Comparison of ENCODE assay signal across 1 cellular context in the genomic region with DNA sequence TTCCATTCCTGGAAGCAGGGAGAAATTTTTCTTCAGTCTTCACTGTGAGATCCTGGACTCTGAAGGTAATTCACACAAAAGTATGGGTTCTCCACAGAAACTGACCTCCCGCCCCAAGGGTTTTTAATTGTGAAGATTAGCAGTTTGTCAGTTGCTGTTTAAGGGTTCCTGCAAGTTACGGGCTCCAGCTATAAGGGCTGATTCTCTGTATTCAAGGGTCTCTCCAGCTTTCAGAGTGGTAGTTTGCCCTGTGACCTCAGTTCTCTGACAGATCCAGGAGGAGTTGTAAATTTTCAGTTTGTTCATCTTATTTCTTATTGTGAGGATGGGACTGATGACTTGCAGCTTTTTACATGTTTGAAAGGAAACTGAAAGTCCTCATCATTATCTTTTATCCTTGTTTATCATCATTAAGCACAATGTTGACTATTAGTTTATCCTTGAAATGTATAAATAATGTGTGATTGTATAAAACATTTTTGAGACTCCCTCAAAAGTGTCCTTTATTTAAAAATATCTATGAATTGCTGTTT.
TF ChIP-seq lines count a peak whose summit lies in the region.

No MANE protein-coding gene starts in this region.

TF ChIP-seq in K562, 482 proteins besides CTCF, POLR2A, EP300 and RAD21 (continued from another document and continues in another):
- TF ChIP-seq, protein P1, sequence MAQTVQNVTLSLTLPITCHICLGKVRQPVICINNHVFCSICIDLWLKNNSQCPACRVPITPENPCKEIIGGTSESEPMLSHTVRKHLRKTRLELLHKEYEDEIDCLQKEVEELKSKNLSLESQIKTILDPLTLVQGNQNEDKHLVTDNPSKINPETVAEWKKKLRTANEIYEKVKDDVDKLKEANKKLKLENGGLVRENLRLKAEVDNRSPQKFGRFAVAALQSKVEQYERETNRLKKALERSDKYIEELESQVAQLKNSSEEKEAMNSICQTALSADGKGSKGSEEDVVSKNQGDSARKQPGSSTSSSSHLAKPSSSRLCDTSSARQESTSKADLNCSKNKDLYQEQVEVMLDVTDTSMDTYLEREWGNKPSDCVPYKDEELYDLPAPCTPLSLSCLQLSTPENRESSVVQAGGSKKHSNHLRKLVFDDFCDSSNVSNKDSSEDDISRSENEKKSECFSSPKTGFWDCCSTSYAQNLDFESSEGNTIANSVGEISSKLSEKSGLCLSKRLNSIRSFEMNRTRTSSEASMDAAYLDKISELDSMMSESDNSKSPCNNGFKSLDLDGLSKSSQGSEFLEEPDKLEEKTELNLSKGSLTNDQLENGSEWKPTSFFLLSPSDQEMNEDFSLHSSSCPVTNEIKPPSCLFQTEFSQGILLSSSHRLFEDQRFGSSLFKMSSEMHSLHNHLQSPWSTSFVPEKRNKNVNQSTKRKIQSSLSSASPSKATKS (CRISPR knock-in tag; IDR thresholded peaks at IDR 0.05) = no peak
- no peak for TF ChIP-seq ZNF143 (CRISPR knock-in tag; IDR thresholded peaks at IDR 0.05)
- no peak for TF ChIP-seq CHD4 (IDR thresholded peaks at IDR 0.05; ENCODE audit: insufficient read depth, insufficient replicate concordance, low read depth, low read length, poor library complexity, severe bottlenecking)
- TF ChIP-seq, protein P2, sequence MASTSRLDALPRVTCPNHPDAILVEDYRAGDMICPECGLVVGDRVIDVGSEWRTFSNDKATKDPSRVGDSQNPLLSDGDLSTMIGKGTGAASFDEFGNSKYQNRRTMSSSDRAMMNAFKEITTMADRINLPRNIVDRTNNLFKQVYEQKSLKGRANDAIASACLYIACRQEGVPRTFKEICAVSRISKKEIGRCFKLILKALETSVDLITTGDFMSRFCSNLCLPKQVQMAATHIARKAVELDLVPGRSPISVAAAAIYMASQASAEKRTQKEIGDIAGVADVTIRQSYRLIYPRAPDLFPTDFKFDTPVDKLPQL (IDR thresholded peaks at IDR 0.05; ENCODE audit: extremely low read depth, insufficient read length) = no peak
- no peak for TF ChIP-seq U2AF1 (optimal IDR thresholded peaks at IDR 0.05; ENCODE audit: low read depth, low read length)
- TF ChIP-seq ZNF507 (tag; conservative IDR thresholded peaks at IDR 0.05) = no peak
- no peak for TF ChIP-seq XRCC4 (IDR thresholded peaks at IDR 0.05; ENCODE audit: extremely low read depth, insufficient read depth, insufficient read length)
- TF ChIP-seq TBL1XR1 (IDR thresholded peaks at IDR 0.05; ENCODE audit: low read length in 2 of 2) = no peak
- TF ChIP-seq, protein P3, sequence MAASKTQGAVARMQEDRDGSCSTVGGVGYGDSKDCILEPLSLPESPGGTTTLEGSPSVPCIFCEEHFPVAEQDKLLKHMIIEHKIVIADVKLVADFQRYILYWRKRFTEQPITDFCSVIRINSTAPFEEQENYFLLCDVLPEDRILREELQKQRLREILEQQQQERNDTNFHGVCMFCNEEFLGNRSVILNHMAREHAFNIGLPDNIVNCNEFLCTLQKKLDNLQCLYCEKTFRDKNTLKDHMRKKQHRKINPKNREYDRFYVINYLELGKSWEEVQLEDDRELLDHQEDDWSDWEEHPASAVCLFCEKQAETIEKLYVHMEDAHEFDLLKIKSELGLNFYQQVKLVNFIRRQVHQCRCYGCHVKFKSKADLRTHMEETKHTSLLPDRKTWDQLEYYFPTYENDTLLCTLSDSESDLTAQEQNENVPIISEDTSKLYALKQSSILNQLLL (CRISPR knock-in tag; IDR thresholded peaks at IDR 0.05; ENCODE audit: borderline replicate concordance) = no peak
- TF ChIP-seq ZNF764 (CRISPR knock-in tag; IDR thresholded peaks at IDR 0.05; ENCODE audit: low read depth) = no peak
- TF ChIP-seq POLR2B (IDR thresholded peaks at IDR 0.05; ENCODE audit: low read depth, partially characterized antibody) = no peak
- no peak for TF ChIP-seq ELF1 (tag; IDR thresholded peaks at IDR 0.05)
- no peak for TF ChIP-seq SIN3A (IDR thresholded peaks at IDR 0.05; ENCODE audit: borderline replicate concordance in 2 of 2, control insufficient read depth in 1 of 2, low read depth in 2 of 2, low read length in 2 of 2)
- no peak for TF ChIP-seq NCOA2 (IDR thresholded peaks at IDR 0.05; ENCODE audit: partially characterized antibody in 2 of 2)
- TF ChIP-seq RUNX1 (IDR thresholded peaks at IDR 0.05; ENCODE audit: low read depth) = no peak
- peak; percentile 20; the same call in 1 of the 2 replicates for TF ChIP-seq MAFF (IDR thresholded peaks at IDR 0.05; ENCODE audit: low read length)
- no peak for TF ChIP-seq SOX6 (IDR thresholded peaks at IDR 0.05)
- TF ChIP-seq, protein P4, sequence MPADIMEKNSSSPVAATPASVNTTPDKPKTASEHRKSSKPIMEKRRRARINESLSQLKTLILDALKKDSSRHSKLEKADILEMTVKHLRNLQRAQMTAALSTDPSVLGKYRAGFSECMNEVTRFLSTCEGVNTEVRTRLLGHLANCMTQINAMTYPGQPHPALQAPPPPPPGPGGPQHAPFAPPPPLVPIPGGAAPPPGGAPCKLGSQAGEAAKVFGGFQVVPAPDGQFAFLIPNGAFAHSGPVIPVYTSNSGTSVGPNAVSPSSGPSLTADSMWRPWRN (IDR thresholded peaks at IDR 0.05; ENCODE audit: low read depth) = no peak
- no peak for TF ChIP-seq CBFA2T2 (conservative IDR thresholded peaks at IDR 0.05)
- TF ChIP-seq PHF8 (IDR thresholded peaks at IDR 0.05; ENCODE audit: borderline replicate concordance, low read length) = no peak
- no peak for TF ChIP-seq SNIP1 (IDR thresholded peaks at IDR 0.05; ENCODE audit: low read depth)
- no peak for TF ChIP-seq KHSRP (IDR thresholded peaks at IDR 0.05)
- TF ChIP-seq BRCA1 (IDR thresholded peaks at IDR 0.05) = no peak
- no peak for TF ChIP-seq BRCA1 (CRISPR knock-in tag; IDR thresholded peaks at IDR 0.05)
- TF ChIP-seq DPF2 (IDR thresholded peaks at IDR 0.05) = 0 out of 2 replicates have a peak, but pooled peaks have one; percentile 12
- TF ChIP-seq, protein P5, sequence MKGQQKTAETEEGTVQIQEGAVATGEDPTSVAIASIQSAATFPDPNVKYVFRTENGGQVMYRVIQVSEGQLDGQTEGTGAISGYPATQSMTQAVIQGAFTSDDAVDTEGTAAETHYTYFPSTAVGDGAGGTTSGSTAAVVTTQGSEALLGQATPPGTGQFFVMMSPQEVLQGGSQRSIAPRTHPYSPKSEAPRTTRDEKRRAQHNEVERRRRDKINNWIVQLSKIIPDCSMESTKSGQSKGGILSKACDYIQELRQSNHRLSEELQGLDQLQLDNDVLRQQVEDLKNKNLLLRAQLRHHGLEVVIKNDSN (CRISPR knock-in tag; IDR thresholded peaks at IDR 0.05) = no peak
- TF ChIP-seq PHF21A (IDR thresholded peaks at IDR 0.05; ENCODE audit: borderline replicate concordance, low read depth) = no peak
- TF ChIP-seq DACH1 (IDR thresholded peaks at IDR 0.05; ENCODE audit: partially characterized antibody) = no peak
- TF ChIP-seq ZSCAN32 (CRISPR knock-in tag; IDR thresholded peaks at IDR 0.05) = no peak
- TF ChIP-seq BRD9 (IDR thresholded peaks at IDR 0.05; ENCODE audit: low read depth, partially characterized antibody) = no peak
- no peak for TF ChIP-seq MAZ (CRISPR knock-in tag; conservative IDR thresholded peaks at IDR 0.05 in 1 of 2, IDR thresholded peaks at IDR 0.05 in 1 of 2)
- no peak for TF ChIP-seq CC2D1A (IDR thresholded peaks at IDR 0.05)
- peak; percentile 26; the same call in 1 of the 2 replicates for TF ChIP-seq GATAD2B (IDR thresholded peaks at IDR 0.05; ENCODE audit: borderline replicate concordance)
- TF ChIP-seq HMGN3 (IDR thresholded peaks at IDR 0.05; ENCODE audit: borderline replicate concordance, extremely low read depth, insufficient read length, low read depth, low read length) = no peak
- TF ChIP-seq, protein P6, sequence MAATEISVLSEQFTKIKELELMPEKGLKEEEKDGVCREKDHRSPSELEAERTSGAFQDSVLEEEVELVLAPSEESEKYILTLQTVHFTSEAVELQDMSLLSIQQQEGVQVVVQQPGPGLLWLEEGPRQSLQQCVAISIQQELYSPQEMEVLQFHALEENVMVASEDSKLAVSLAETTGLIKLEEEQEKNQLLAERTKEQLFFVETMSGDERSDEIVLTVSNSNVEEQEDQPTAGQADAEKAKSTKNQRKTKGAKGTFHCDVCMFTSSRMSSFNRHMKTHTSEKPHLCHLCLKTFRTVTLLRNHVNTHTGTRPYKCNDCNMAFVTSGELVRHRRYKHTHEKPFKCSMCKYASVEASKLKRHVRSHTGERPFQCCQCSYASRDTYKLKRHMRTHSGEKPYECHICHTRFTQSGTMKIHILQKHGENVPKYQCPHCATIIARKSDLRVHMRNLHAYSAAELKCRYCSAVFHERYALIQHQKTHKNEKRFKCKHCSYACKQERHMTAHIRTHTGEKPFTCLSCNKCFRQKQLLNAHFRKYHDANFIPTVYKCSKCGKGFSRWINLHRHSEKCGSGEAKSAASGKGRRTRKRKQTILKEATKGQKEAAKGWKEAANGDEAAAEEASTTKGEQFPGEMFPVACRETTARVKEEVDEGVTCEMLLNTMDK (IDR thresholded peaks at IDR 0.05; ENCODE audit: borderline replicate concordance, insufficient read depth, low read depth, low read length, poor library complexity, severe bottlenecking) = no peak
- no peak for TF ChIP-seq TAF9B (IDR thresholded peaks at IDR 0.05; ENCODE audit: partially characterized antibody)
- TF ChIP-seq PTTG1 (tag; IDR thresholded peaks at IDR 0.05; ENCODE audit: low read depth) = no peak
- TF ChIP-seq C11orf30 (IDR thresholded peaks at IDR 0.05; ENCODE audit: low read depth) = peak; percentile 77
- TF ChIP-seq SIRT6 (IDR thresholded peaks at IDR 0.05; ENCODE audit: low read depth, low read length) = no peak
- no peak for TF ChIP-seq FOXJ2 (tag; IDR thresholded peaks at IDR 0.05)
- peak; percentile 24; the same call in 1 of the 2 replicates for TF ChIP-seq MAFK (IDR thresholded peaks at IDR 0.05; ENCODE audit: low read length)
- no peak for TF ChIP-seq ETV6 (IDR thresholded peaks at IDR 0.05; ENCODE audit: borderline replicate concordance in 1 of 2, low read depth in 2 of 2, low read length in 1 of 2)
- TF ChIP-seq ETV6 (CRISPR knock-in tag; IDR thresholded peaks at IDR 0.05; ENCODE audit: borderline replicate concordance) = no peak
- no peak for TF ChIP-seq DMBX1 (CRISPR knock-in tag; IDR thresholded peaks at IDR 0.05; ENCODE audit: borderline replicate concordance)
- TF ChIP-seq MAFG (tag; conservative IDR thresholded peaks at IDR 0.05) = peak; percentile 80
- no peak for TF ChIP-seq GATA2 (CRISPR knock-in tag; IDR thresholded peaks at IDR 0.05)
- peak; percentile 78 for TF ChIP-seq ZNF316 (IDR thresholded peaks at IDR 0.05)
- TF ChIP-seq, protein P7, sequence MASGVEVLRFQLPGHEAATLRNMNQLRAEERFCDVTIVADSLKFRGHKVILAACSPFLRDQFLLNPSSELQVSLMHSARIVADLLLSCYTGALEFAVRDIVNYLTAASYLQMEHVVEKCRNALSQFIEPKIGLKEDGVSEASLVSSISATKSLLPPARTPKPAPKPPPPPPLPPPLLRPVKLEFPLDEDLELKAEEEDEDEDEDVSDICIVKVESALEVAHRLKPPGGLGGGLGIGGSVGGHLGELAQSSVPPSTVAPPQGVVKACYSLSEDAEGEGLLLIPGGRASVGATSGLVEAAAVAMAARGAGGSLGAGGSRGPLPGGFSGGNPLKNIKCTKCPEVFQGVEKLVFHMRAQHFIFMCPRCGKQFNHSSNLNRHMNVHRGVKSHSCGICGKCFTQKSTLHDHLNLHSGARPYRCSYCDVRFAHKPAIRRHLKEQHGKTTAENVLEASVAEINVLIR (CRISPR knock-in tag; IDR thresholded peaks at IDR 0.05) = no peak
- TF ChIP-seq, protein P8, sequence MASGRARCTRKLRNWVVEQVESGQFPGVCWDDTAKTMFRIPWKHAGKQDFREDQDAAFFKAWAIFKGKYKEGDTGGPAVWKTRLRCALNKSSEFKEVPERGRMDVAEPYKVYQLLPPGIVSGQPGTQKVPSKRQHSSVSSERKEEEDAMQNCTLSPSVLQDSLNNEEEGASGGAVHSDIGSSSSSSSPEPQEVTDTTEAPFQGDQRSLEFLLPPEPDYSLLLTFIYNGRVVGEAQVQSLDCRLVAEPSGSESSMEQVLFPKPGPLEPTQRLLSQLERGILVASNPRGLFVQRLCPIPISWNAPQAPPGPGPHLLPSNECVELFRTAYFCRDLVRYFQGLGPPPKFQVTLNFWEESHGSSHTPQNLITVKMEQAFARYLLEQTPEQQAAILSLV (tag; IDR thresholded peaks at IDR 0.05) = no peak
- TF ChIP-seq NFE2 (IDR thresholded peaks at IDR 0.05; ENCODE audit: low read depth) = peak; percentile 63
- TF ChIP-seq NBN (IDR thresholded peaks at IDR 0.05; ENCODE audit: low read depth) = no peak
- TF ChIP-seq NR4A1 (CRISPR knock-in tag; IDR thresholded peaks at IDR 0.05) = no peak
- no peak for TF ChIP-seq NR4A1 (tag; IDR thresholded peaks at IDR 0.05)
- no peak for TF ChIP-seq TEAD1 (CRISPR knock-in tag; IDR thresholded peaks at IDR 0.05)
- TF ChIP-seq NFATC3 (IDR thresholded peaks at IDR 0.05) = no peak
- no peak for TF ChIP-seq JUNB (CRISPR knock-in tag; conservative IDR thresholded peaks at IDR 0.05)
- no peak for TF ChIP-seq TFAM (CRISPR knock-in tag; conservative IDR thresholded peaks at IDR 0.05)
- TF ChIP-seq ILF3 (IDR thresholded peaks at IDR 0.05; ENCODE audit: borderline replicate concordance) = no peak
- no peak for TF ChIP-seq ZNF347 (CRISPR knock-in tag; IDR thresholded peaks at IDR 0.05; ENCODE audit: low read depth)
- no peak for TF ChIP-seq NFRKB (IDR thresholded peaks at IDR 0.05; ENCODE audit: low read depth)
- TF ChIP-seq, protein P9, sequence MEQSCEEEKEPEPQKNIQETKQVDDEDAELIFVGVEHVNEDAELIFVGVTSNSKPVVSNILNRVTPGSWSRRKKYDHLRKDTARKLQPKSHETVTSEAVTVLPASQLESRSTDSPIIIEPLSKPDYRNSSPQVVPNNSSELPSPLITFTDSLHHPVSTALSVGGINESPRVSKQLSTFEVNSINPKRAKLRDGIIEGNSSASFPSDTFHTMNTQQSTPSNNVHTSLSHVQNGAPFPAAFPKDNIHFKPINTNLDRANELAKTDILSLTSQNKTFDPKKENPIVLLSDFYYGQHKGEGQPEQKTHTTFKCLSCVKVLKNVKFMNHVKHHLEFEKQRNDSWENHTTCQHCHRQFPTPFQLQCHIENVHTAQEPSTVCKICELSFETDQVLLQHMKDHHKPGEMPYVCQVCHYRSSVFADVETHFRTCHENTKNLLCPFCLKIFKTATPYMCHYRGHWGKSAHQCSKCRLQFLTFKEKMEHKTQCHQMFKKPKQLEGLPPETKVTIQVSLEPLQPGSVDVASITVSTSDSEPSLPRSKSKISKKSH (CRISPR knock-in tag; IDR thresholded peaks at IDR 0.05) = no peak
- TF ChIP-seq, protein P10, sequence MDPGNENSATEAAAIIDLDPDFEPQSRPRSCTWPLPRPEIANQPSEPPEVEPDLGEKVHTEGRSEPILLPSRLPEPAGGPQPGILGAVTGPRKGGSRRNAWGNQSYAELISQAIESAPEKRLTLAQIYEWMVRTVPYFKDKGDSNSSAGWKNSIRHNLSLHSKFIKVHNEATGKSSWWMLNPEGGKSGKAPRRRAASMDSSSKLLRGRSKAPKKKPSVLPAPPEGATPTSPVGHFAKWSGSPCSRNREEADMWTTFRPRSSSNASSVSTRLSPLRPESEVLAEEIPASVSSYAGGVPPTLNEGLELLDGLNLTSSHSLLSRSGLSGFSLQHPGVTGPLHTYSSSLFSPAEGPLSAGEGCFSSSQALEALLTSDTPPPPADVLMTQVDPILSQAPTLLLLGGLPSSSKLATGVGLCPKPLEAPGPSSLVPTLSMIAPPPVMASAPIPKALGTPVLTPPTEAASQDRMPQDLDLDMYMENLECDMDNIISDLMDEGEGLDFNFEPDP (CRISPR knock-in tag; IDR thresholded peaks at IDR 0.05) = no peak
